ENCODE assay signal across 8 cellular contexts in genomic region chr17:60641810-60642220, GRCh38. TPM values are rescaled to one million over a fixed set of nuclear protein-coding genes. Genes with fewer than 3 reads are reported as not detected.
DNase-seq lines count a peak whose midpoint lies in the region; ATAC-seq, FAIRE-seq and TF ChIP-seq lines count a peak whose summit lies in the region.

No MANE protein-coding gene starts in this region.

- no peak overlapping the region for H4K8ac ChIP-seq in H1 (ENCODE audit: extremely low read depth, insufficient read depth, low read length)

- H3K4me3 Mint-ChIP-seq in memory B cell, result no peak overlapping the region

- TF ChIP-seq CTCF in VCaP (conservative IDR thresholded peaks at IDR 0.05), result peak; percentile 52
- TF ChIP-seq CTCF in H1 (IDR thresholded peaks at IDR 0.05; ENCODE audit: control extremely low read depth in 1 of 3, insufficient read depth in 1 of 3, low read depth in 1 of 3, low read length in 3 of 3), result peak; percentile 33 to 83 (median 75)

- no peaks in the 10 kb centered on the region for H3K27me3 Mint-ChIP-seq in memory B cell

- DNase-seq in CD1c-positive myeloid dendritic cell (ENCODE audit: extremely low spot score) (peak; percentile 77), H4 (ENCODE audit: low spot score) (peak; percentile 82), NCI-H2196 treated with DMSO at 0.1 percent for 48 hours (lab: John Stamatoyannopoulos, UW; ENCODE audit: unreplicated experiment) (peak; percentile 60), H1 (ENCODE audit: low read depth in 1 of 2, low spot score in 2 of 2) (peak; percentile 15 to 48), memory B cell (ENCODE audit: low spot score in 2 of 2) (peak; percentile 25 to 41), superior temporal gyrus (ENCODE audit: extremely low spot score) (peak; percentile 95), GOT3 (lab: John Stamatoyannopoulos, UW) (no peak)

- no peak for TF ChIP-seq EP300 in H1 (IDR thresholded peaks at IDR 0.05; ENCODE audit: borderline replicate concordance in 1 of 2, low read depth in 2 of 2, low read length in 2 of 2)

- H3K23me2 ChIP-seq in H1 (ENCODE audit: low read depth, low read length), result no peaks in the 10 kb centered on the region

- no peak overlapping the region for H2BK15ac ChIP-seq in H1 (ENCODE audit: low read length)

- H3K14ac ChIP-seq in H1 (ENCODE audit: insufficient read length), result no peak overlapping the region

- no peaks in the 10 kb centered on the region for H3K27me3 ChIP-seq in H1 (replicated peaks in 1 of 4; ENCODE audit: control insufficient read depth in 3 of 4, extremely low read depth in 1 of 4, insufficient read depth in 3 of 4, low read length in 3 of 4)

- H3K27ac ChIP-seq in VCaP, result no peak overlapping the region
- H3K27ac ChIP-seq in H1 (ENCODE audit: low read depth, low read length), result no peak overlapping the region

- peaks cover 5% of the 10 kb centered on the region for H3K36me3 Mint-ChIP-seq in memory B cell

- no peak overlapping the region for H3K4ac ChIP-seq in H1 (replicated peaks; ENCODE audit: insufficient read length, low read depth, low read length)

- H3K18ac ChIP-seq in H1 (ENCODE audit: extremely low read depth, low read length), result no peak overlapping the region

- no peak overlapping the region for H2AFZ ChIP-seq in H1 (ENCODE audit: low read length)

- FAIRE-seq in H1 (lab: Jason Lieb, UNC), result no peak

- POLR2A ChIA-PET in H1 (lab: Charles Lee; ENCODE audit: partially characterized antibody), result interaction anchor here (1.8 kb wide), 1 partner anchor 39 kb away, joined by 5 read pairs; no protein-coding TSS in a partner anchor

- CTCF ChIA-PET in H1 (lab: Charles Lee; ENCODE audit: partially characterized antibody), result interaction anchor here (0.6 to 2.8 kb wide), 14 partner anchors 11 to 317 kb away, joined by 3 to 29 read pairs (median 6); no protein-coding TSS in a partner anchor

- WGBS in H1 (ENCODE audit: extremely low coverage in 1 of 2, insufficient coverage in 1 of 2, insufficient read length in 1 of 2, insufficient replicate concordance in 2 of 2, low coverage in 1 of 2, low lambda C conversion rate in 2 of 2, missing lambda C conversion rate in 1 of 2), 2 experiments, result 93% methylated on average over 1 of the region's 1 CpG; no CpG with 5 or more reads in 1 of the 2 experiments

- H2BK120ac ChIP-seq in H1 (replicated peaks; ENCODE audit: low read depth, low read length), result no peak overlapping the region

- no peak overlapping the region for H3K4me3 ChIP-seq in H1 (ENCODE audit: extremely low read depth in 1 of 4, insufficient read depth in 2 of 4, low read depth in 3 of 4, low read length in 4 of 4)

- no peak overlapping the region for H3K9ac ChIP-seq in H1 (replicated peaks in 1 of 4; ENCODE audit: extremely low read depth in 1 of 4, low read depth in 3 of 4, low read length in 3 of 4)

- peaks cover 3% of the 10 kb centered on the region for H3K4me1 Mint-ChIP-seq in memory B cell

- no peaks in the 10 kb centered on the region; a peak in 1 of 8 replicates for H3K36me3 ChIP-seq in H1 (ENCODE audit: control insufficient read depth in 2 of 4, insufficient read depth in 4 of 4, low read length in 3 of 4)

- ATAC-seq in memory B cell (ENCODE audit: low read depth), result peak; percentile 51

- no peaks in the 10 kb centered on the region for H3K9me3 ChIP-seq in H1 (ENCODE audit: insufficient read depth in 2 of 2, low read depth in 1 of 2, low read length in 1 of 2)

- no peak overlapping the region for H2BK20ac ChIP-seq in H1 (ENCODE audit: low read length)

- peak; percentile 70 to 79 for TF ChIP-seq RAD21 in H1 (IDR thresholded peaks at IDR 0.05 in 1 of 2, conservative IDR thresholded peaks at IDR 0.05 in 1 of 2; ENCODE audit: low read depth in 2 of 2, low read length in 2 of 2)

- no peak overlapping the region for H2AK5ac ChIP-seq in H1 (ENCODE audit: low read depth, low read length)

- H3K4me1 ChIP-seq in H1 (replicated peaks in 1 of 4; ENCODE audit: control insufficient read depth in 3 of 4, insufficient read depth in 4 of 4, low read length in 3 of 4), result no peaks in the 10 kb centered on the region

- H3K27ac Mint-ChIP-seq in memory B cell, result no peak overlapping the region

- no peak for TF ChIP-seq POLR2A in H1 (IDR thresholded peaks at IDR 0.05; ENCODE audit: control extremely low read depth in 1 of 2, low read depth in 2 of 2, low read length in 2 of 2)

- H3K4me2 ChIP-seq in H1 (ENCODE audit: insufficient read depth in 1 of 2, low read depth in 2 of 2, low read length in 2 of 2), result no peak overlapping the region

- H4K91ac ChIP-seq in H1 (replicated peaks; ENCODE audit: insufficient read length, low read length), result no peak overlapping the region

- no peaks in the 10 kb centered on the region; the same call in 1 of the 2 replicates for H3K79me1 ChIP-seq in H1 (ENCODE audit: low read depth, low read length)

- H3K79me2 ChIP-seq in H1 (ENCODE audit: control insufficient read depth in 1 of 2, insufficient read depth in 2 of 2, low read length in 2 of 2), result peaks cover 0 to 13% of the 10 kb centered on the region in 2 experiments; a peak in 2 of 4 replicates

- no peaks in the 10 kb centered on the region for H3K9me3 Mint-ChIP-seq in memory B cell

- no peak overlapping the region for H2BK5ac ChIP-seq in H1 (ENCODE audit: low read depth, low read length)

- no peak overlapping the region for H3K56ac ChIP-seq in H1 (replicated peaks; ENCODE audit: insufficient read length, low read depth, low read length)

- no peak overlapping the region for H4K5ac ChIP-seq in H1 (ENCODE audit: insufficient read length, low read depth, low read length)

- no peak overlapping the region for H2BK12ac ChIP-seq in H1 (ENCODE audit: low read depth, low read length)

- H3K23ac ChIP-seq in H1 (ENCODE audit: insufficient read length), result no peak overlapping the region

- H4K20me1 ChIP-seq in H1 (replicated peaks in 1 of 2; ENCODE audit: control insufficient read depth in 1 of 2, insufficient read depth in 2 of 2, low read length in 2 of 2), result peaks cover 0 to 5% of the 10 kb centered on the region in 2 experiments

TF ChIP-seq in H1, 55 proteins besides CTCF, POLR2A, EP300 and RAD21:
- TF ChIP-seq GTF2F1 (IDR thresholded peaks at IDR 0.05; ENCODE audit: borderline replicate concordance, low read depth, low read length) (no peak), HDAC6 (IDR thresholded peaks at IDR 0.05; ENCODE audit: low read depth, low read length) (no peak), SP2 (IDR thresholded peaks at IDR 0.05; ENCODE audit: low read length) (no peak), CEBPB (IDR thresholded peaks at IDR 0.05; ENCODE audit: low read depth, low read length) (no peak), TBP (IDR thresholded peaks at IDR 0.05; ENCODE audit: low read depth, low read length) (no peak), CBX8 (IDR thresholded peaks at IDR 0.05; ENCODE audit: borderline replicate concordance, low read depth, low read length) (no peak), SRF (IDR thresholded peaks at IDR 0.05; ENCODE audit: low read depth, low read length) (no peak), JUN (IDR thresholded peaks at IDR 0.05; ENCODE audit: low read depth, low read length) (no peak), SP4 (IDR thresholded peaks at IDR 0.05; ENCODE audit: low read length) (no peak), KDM5A (IDR thresholded peaks at IDR 0.05; ENCODE audit: low read length) (no peak), CHD2 (IDR thresholded peaks at IDR 0.05; ENCODE audit: low read length) (no peak), KDM4A (IDR thresholded peaks at IDR 0.05; ENCODE audit: low read depth, low read length, severe bottlenecking) (no peak), SAP30 (IDR thresholded peaks at IDR 0.05; ENCODE audit: insufficient read depth, insufficient replicate concordance, low read length) (no peak), SUZ12 (IDR thresholded peaks at IDR 0.05; ENCODE audit: low read length) (no peak), KDM1A (IDR thresholded peaks at IDR 0.05; ENCODE audit: borderline replicate concordance, low read length) (no peak), TCF12 (IDR thresholded peaks at IDR 0.05; ENCODE audit: low read depth, low read length) (no peak), EGR1 (IDR thresholded peaks at IDR 0.05; ENCODE audit: borderline replicate concordance, low read depth, low read length) (no peak), ATF2 (IDR thresholded peaks at IDR 0.05; ENCODE audit: low read length) (no peak)

RNA-seq across cellular contexts. Expression of gene BCAS3, which starts 35.8 kb away (rescaled TPM):
- total RNA-seq in H4 (2014; rRNA removed; shearing (Covaris generic)), result 10.2 and 18.1 TPM in 2 replicates
- 11.7 and 13.3 TPM in 2 replicates for total RNA-seq in H1 (2021; fragmentation: NEBNext Ultra II Directional; extraction: Animal tissue kit (Norgen Biotek cat#: 25700))
- 9.9 and 13.9 TPM in 2 replicates for polyA plus RNA-seq in H1 (2011; rRNA removed)
- polyA plus RNA-seq in H1 (2011; cell fraction: cytosol; rRNA removed), result 10.0 TPM
- polyA plus RNA-seq in H1 (2011; cell fraction: nucleus; rRNA removed), result 16.8 TPM
- polyA plus RNA-seq in H1 (2012, experiment 1 of 2), result 10.2 to 15.4 TPM (median 11.9 TPM) in 4 replicates
- 5.9 TPM for polyA plus RNA-seq in H1 (2012, experiment 2 of 2)
- polyA plus RNA-seq in H1 (2013, experiment 1 of 2), result 9.3 TPM
- polyA plus RNA-seq in H1 (2013, experiment 2 of 2), result 8.9 TPM
- 97.3 and 102 TPM in 2 replicates for polyA minus RNA-seq in H1 (2011; rRNA and poly(A)+ RNA removed)
- polyA minus RNA-seq in H1 (2011; cell fraction: cytosol; rRNA and poly(A)+ RNA removed), result 21.7 TPM
- 174 TPM for polyA minus RNA-seq in H1 (2011; cell fraction: nucleus; rRNA and poly(A)+ RNA removed)

RNA-seq across cellular contexts. Expression of gene PPM1D, which starts 41.8 kb away (rescaled TPM):
- total RNA-seq in H4 (2014; rRNA removed; shearing (Covaris generic)), result 9.6 and 10.7 TPM in 2 replicates
- total RNA-seq in H1 (2021; fragmentation: NEBNext Ultra II Directional; extraction: Animal tissue kit (Norgen Biotek cat#: 25700)), result 15.7 and 16.7 TPM in 2 replicates
- polyA plus RNA-seq in H1 (2011; rRNA removed), result 4.9 and 5.0 TPM in 2 replicates
- polyA plus RNA-seq in H1 (2011; cell fraction: cytosol; rRNA removed), result 5.7 TPM
- 4.2 TPM for polyA plus RNA-seq in H1 (2011; cell fraction: nucleus; rRNA removed)
- polyA plus RNA-seq in H1 (2012, experiment 1 of 2), result 9.2 to 15.7 TPM (median 11.0 TPM) in 4 replicates
- polyA plus RNA-seq in H1 (2012, experiment 2 of 2), result 1.5 TPM
- polyA plus RNA-seq in H1 (2013, experiment 1 of 2), result 6.8 TPM
- polyA plus RNA-seq in H1 (2013, experiment 2 of 2), result 6.8 TPM
- 9.9 and 13.2 TPM in 2 replicates for polyA minus RNA-seq in H1 (2011; rRNA and poly(A)+ RNA removed)
- polyA minus RNA-seq in H1 (2011; cell fraction: cytosol; rRNA and poly(A)+ RNA removed), result 5.5 TPM
- polyA minus RNA-seq in H1 (2011; cell fraction: nucleus; rRNA and poly(A)+ RNA removed), result 12.9 TPM
